Comparison of ENCODE assay signal across 27 cellular contexts in the genomic region with DNA sequence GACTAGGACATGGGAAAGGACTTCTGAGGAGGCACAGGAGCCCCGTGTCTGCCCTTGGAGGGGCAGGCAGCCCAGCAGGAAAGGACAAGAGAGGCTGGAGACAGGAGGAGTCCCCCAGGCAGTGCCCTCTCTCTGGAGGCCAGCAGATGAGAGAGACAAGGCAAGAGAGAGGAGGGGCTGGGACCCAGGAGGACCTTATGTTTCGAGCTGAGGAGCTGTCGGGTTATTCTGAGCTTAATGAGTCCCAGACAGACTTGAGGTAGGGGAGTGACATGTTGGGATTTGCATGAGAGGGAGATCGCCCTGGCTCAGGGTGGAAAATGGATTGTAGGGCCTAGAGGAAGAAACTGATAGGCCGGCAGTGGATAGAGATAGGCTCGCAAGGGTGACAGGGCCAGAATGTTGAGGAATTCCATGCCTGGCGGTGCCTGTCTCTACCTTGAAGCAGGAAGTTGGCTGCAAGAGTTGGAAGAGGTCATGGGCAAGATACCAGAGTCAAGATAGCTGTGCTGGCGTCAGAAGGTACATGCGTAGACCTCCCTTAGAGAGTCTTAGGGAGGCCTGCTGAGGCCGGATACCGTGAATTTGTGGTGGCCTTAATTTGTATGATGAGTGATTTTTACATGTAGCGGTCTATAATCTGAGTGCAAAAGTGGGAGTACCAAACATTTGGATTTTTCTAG. TPM values are rescaled to one million over a fixed set of nuclear protein-coding genes. Genes with fewer than 3 reads are reported as not detected.
"Had no signal": no experiment of that assay in that cellular context is flagged by ENCODE, and none has a peak within 500 bp of the region (broad histone marks: within the 10 kb centered on the region; RNA-seq: fewer than 3 reads in every experiment).

No MANE protein-coding gene starts in this region.

- H3K27me3 ChIP-seq: body of pancreas, breast epithelium had no signal

- DNase-seq: activated CD4-positive, alpha-beta T cell treated with anti-CD3 and anti-CD28 coated beads for 36 hours; activated CD4-positive, alpha-beta T cell treated with anti-CD3 and anti-CD28 coated beads, Interleukin-2, amount 10 ng/mL, durations not matched to agents 7 days and 5 days; activated CD4-positive, alpha-beta T cell treated with anti-CD3 and anti-CD28 coated beads, Interleukin-2, amount 50 U/mL, for 48 hours; activated CD8-positive, alpha-beta T cell treated with anti-CD3 and anti-CD28 coated beads, Interleukin-2, amount 10 ng/mL, durations not matched to agents 7 days and 5 days; activated gamma-delta T cell; activated naive CD4-positive, alpha-beta T cell treated with Interleukin-2 at 50 U/mL for 16 hours; activated naive CD8-positive, alpha-beta T cell treated with anti-CD3 and anti-CD28 coated beads, Interleukin-2, amount 10 ng/mL, durations not matched to agents 7 days and 5 days; activated T-cell treated with anti-CD3 and anti-CD28 coated beads, Interleukin-2, amount 50 U/mL, for 24 hours; central memory CD4-positive, alpha-beta T cell; IMR-90; NCI-H1092 treated with DMSO at 0.1 percent for 48 hours; NCI-H1417; NCI-H187 treated with DMSO at 0.1 percent for 48 hours; NCI-H2081; NCI-H2171 treated with DMSO at 0.1 percent for 48 hours; NCI-H226; NK-92 treated with Interleukin-12 subunit alpha and Interleukin-12 subunit beta, amount 100 ng/mL, for 24 hours; OCI-M1; SHP77 treated with DMSO at 0.1 percent for 48 hours; SK-N-SH had no signal

- H3K36me3 ChIP-seq: breast epithelium, SJSA1 had no signal

- ATAC-seq: activated CD4-positive, alpha-beta T cell treated with anti-CD3 and anti-CD28 coated beads for 36 hours; activated CD4-positive, CD25-positive, alpha-beta regulatory T cell treated with anti-CD3 and anti-CD28 coated beads, Interleukin-2, amount 50 U/mL, for 24 hours; activated CD8-positive, alpha-beta T cell treated with anti-CD3 and anti-CD28 coated beads, Interleukin-2, amount 10 ng/mL, durations not matched to agents 7 days and 5 days; body of pancreas; K562; WTC11 had no signal

- H3K27ac ChIP-seq: body of pancreas, breast epithelium, SJSA1 had no signal

- H3K4me3 ChIP-seq: body of pancreas, breast epithelium, K562, SJSA1 had no signal

- H3K9me3 ChIP-seq: body of pancreas, breast epithelium, SJSA1, SK-N-SH had no signal

- H3K4me1 ChIP-seq: breast epithelium, SJSA1 had no signal

RNA-seq across cellular contexts. Expression of a gene that starts 19.4 kb away (rescaled TPM):
- total RNA-seq: activated CD4-positive, alpha-beta T cell treated with anti-CD3 and anti-CD28 coated beads for 36 hours; activated CD4-positive, alpha-beta T cell treated with anti-CD3 and anti-CD28 coated beads, Interleukin-2, amount 10 ng/mL, durations not matched to agents 7 days and 5 days; activated CD8-positive, alpha-beta T cell treated with anti-CD3 and anti-CD28 coated beads, Interleukin-2, amount 10 ng/mL, durations not matched to agents 7 days and 5 days; activated naive CD8-positive, alpha-beta T cell treated with anti-CD3 and anti-CD28 coated beads, Interleukin-2, amount 10 ng/mL, durations not matched to agents 7 days and 5 days; activated T-helper 2 cell treated with anti-CD3 and anti-CD28 coated beads, Interferon-gamma antibody, Interleukin-2, Interleukin-4, amounts not matched to agents 10 μg/mL and 5 μg/mL and 100 μg/mL, durations not matched to agents 14 hours and 24 hours and 36 hours; K562 had no signal
- polyA plus RNA-seq: K562 had no signal
